ENCODE assay signal across 23 cellular contexts in the genomic region with DNA sequence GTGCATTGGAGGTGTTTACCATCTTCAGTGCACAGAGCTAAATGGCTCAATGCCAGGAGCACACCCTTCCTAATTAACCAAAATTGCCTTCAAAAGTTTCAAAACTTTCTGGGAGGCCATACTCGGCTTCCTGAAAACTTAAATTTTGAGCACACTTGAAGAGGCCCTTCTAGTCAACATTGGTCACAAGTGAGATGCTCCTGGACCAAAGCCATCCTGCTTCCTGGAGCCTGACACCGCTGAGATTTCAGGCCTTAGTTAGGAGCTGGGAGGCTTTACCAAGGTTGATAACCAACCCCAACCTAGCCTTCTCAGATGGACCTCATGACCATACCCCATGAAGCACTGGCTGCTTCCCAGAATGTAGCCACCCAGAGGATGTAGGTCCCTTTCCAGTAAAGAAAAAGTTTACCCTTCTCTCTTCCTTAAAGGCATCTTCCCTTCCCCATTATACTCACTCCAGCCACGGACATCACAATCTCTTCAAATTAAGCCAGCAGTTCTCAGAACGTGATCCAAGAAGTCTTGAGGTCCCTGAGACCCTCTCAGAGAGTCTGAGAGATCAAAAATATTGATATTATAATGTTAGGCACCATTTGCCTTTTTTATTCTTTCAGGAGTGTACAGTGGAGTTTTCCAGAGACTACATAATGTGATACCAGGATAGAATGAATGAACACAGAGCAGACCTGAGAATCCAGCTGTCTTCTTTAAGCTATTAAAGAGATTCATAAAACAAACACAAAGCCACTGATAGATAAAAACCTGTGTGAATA. TPM values are rescaled to one million over a fixed set of nuclear protein-coding genes. Genes with fewer than 3 reads are reported as not detected.
"Had no signal": no experiment of that assay in that cellular context is flagged by ENCODE, and none has a peak within 500 bp of the region (broad histone marks: within the 10 kb centered on the region; RNA-seq: fewer than 3 reads in every experiment).

No MANE protein-coding gene starts in this region.

- DNase-seq: activated CD4-positive, alpha-beta T cell treated with anti-CD3 and anti-CD28 coated beads for 36 hours; activated CD4-positive, alpha-beta T cell treated with anti-CD3 and anti-CD28 coated beads, Interleukin-2, amount 10 ng/mL, durations not matched to agents 7 days and 5 days; activated CD4-positive, alpha-beta T cell treated with anti-CD3 and anti-CD28 coated beads, Interleukin-2, amount 50 U/mL, for 48 hours; activated CD8-positive, alpha-beta T cell treated with anti-CD3 and anti-CD28 coated beads, Interleukin-2, amount 10 ng/mL, durations not matched to agents 7 days and 5 days; activated gamma-delta T cell; activated naive CD4-positive, alpha-beta T cell treated with Interleukin-2 at 50 U/mL for 16 hours; activated naive CD8-positive, alpha-beta T cell treated with anti-CD3 and anti-CD28 coated beads, Interleukin-2, amount 10 ng/mL, durations not matched to agents 7 days and 5 days; activated T-cell treated with anti-CD3 and anti-CD28 coated beads, Interleukin-2, amount 50 U/mL, for 24 hours; amygdala; NCI-H1105; NCI-H1417 treated with DMSO at 0.1 percent for 48 hours; NCI-H1694; NCI-H1930; NCI-H2081 treated with DMSO at 0.1 percent for 48 hours; NCI-H226; NCI-H524 treated with DMSO at 0.1 percent for 48 hours; SHP77 treated with DMSO at 0.1 percent for 48 hours; SK-N-SH had no signal

- H3K9ac ChIP-seq: SK-N-SH had no signal

- H3K27me3 ChIP-seq: ascending aorta, SJSA1 had no signal

- H3K9me2 ChIP-seq: SK-N-SH had no signal

- ATAC-seq: activated CD4-positive, alpha-beta T cell treated with anti-CD3 and anti-CD28 coated beads for 36 hours; activated CD4-positive, CD25-positive, alpha-beta regulatory T cell treated with anti-CD3 and anti-CD28 coated beads, Interleukin-2, amount 50 U/mL, for 24 hours; activated CD8-positive, alpha-beta T cell treated with anti-CD3 and anti-CD28 coated beads, Interleukin-2, amount 10 ng/mL, durations not matched to agents 7 days and 5 days; K562; Panc1 had no signal

- H3K36me3 ChIP-seq: ascending aorta, SJSA1 had no signal

- H3K27ac ChIP-seq: ascending aorta, SJSA1 had no signal

- H3K4me3 ChIP-seq: ascending aorta, K562, SJSA1 had no signal

- H3K4me1 ChIP-seq: ascending aorta, SJSA1 had no signal

- H3K9me3 ChIP-seq: ascending aorta, SJSA1, SK-N-SH had no signal

- H3K4me2 ChIP-seq: SK-N-SH had no signal

RNA-seq across cellular contexts. Expression of a gene that starts 32.8 kb away (rescaled TPM):
- total RNA-seq: K562 had no signal
- polyA plus RNA-seq: K562 had no signal
